8 cellular contexts compared by ENCODE assay signal in genomic region chr15:81108427-81108826, GRCh38. TPM values are rescaled to one million over a fixed set of nuclear protein-coding genes. Genes with fewer than 3 reads are reported as not detected.
DNase-seq lines count a peak whose midpoint lies in the region; ATAC-seq and TF ChIP-seq lines count a peak whose summit lies in the region.

No MANE protein-coding gene starts in this region.

- H3K4me1 Mint-ChIP-seq in CD14-positive monocyte, result peaks cover 3% of the 10 kb centered on the region
- peaks cover 6% of the 10 kb centered on the region for H3K4me1 Mint-ChIP-seq in activated CD8-positive, alpha-beta T cell treated with anti-CD3 and anti-CD28 coated beads for 36 hours (ENCODE audit: low read depth)

- no peak overlapping the region for H3K27ac Mint-ChIP-seq in CD14-positive monocyte
- H3K27ac Mint-ChIP-seq in activated CD8-positive, alpha-beta T cell treated with anti-CD3 and anti-CD28 coated beads for 36 hours, result no peak overlapping the region

- no peak overlapping the region for H3K4me3 Mint-ChIP-seq in CD14-positive monocyte
- no peak overlapping the region for H3K4me3 Mint-ChIP-seq in activated CD8-positive, alpha-beta T cell treated with anti-CD3 and anti-CD28 coated beads for 36 hours

- H3K27ac ChIP-seq in lower lobe of right lung (no peak overlapping the region), RWPE1 (no peak overlapping the region)

- peak; percentile 71 for TF ChIP-seq CTCF in CD14-positive monocyte (IDR thresholded peaks at IDR 0.05)
- peak; percentile 62 for TF ChIP-seq CTCF in GM12875 (IDR thresholded peaks at IDR 0.05; ENCODE audit: borderline replicate concordance, insufficient read depth, low read depth, low read length)
- no peak for TF ChIP-seq CTCF in activated CD8-positive, alpha-beta T cell treated with anti-CD3 and anti-CD28 coated beads for 36 hours (IDR thresholded peaks at IDR 0.05)
- TF ChIP-seq CTCF in lower lobe of right lung (IDR thresholded peaks at IDR 0.05), result peak; percentile 56
- no peak; the same call in 1 of the 2 replicates for TF ChIP-seq CTCF in RWPE1 (conservative IDR thresholded peaks at IDR 0.05; ENCODE audit: low read depth)

- H3K36me3 Mint-ChIP-seq in CD14-positive monocyte, result no peaks in the 10 kb centered on the region
- no peaks in the 10 kb centered on the region for H3K36me3 Mint-ChIP-seq in activated CD8-positive, alpha-beta T cell treated with anti-CD3 and anti-CD28 coated beads for 36 hours (ENCODE audit: low read depth)

- no peaks in the 10 kb centered on the region for H3K9me3 Mint-ChIP-seq in CD14-positive monocyte
- H3K9me3 Mint-ChIP-seq in activated CD8-positive, alpha-beta T cell treated with anti-CD3 and anti-CD28 coated beads for 36 hours, result no peaks in the 10 kb centered on the region

- H3K36me3 ChIP-seq in lower lobe of right lung, result no peaks in the 10 kb centered on the region

- H3K4me3 ChIP-seq in GM12875 (ENCODE audit: low read depth, low read length) (no peak overlapping the region), lower lobe of right lung (no peak overlapping the region)

- H3K27me3 Mint-ChIP-seq in CD14-positive monocyte (ENCODE audit: low read depth in 3 of 3), result peaks cover 5 to 10% (median 7%) of the 10 kb centered on the region in 3 donors
- peaks cover 17% of the 10 kb centered on the region for H3K27me3 Mint-ChIP-seq in activated CD8-positive, alpha-beta T cell treated with anti-CD3 and anti-CD28 coated beads for 36 hours

- peaks cover 28% of the 10 kb centered on the region for H3K4me1 ChIP-seq in lower lobe of right lung

- POLR2A ChIA-PET in activated CD8-positive, alpha-beta T cell treated with anti-CD3 and anti-CD28 coated beads for 36 hours (lab: Charles Lee), result interaction anchor here (1.2 kb wide), 1 partner anchor 107 kb away, joined by 3 read pairs; the partner anchor contains the start of gene TLNRD1
- POLR2A ChIA-PET in RWPE1 (lab: Yijun Ruan, JAX; ENCODE audit: low non-redundant PET), result no interaction called here

- no peak for DNase-seq in CD14-positive monocyte (ENCODE audit: low spot score)
- peak; percentile 62 for DNase-seq in activated CD8-positive, alpha-beta T cell treated with anti-CD3 and anti-CD28 coated beads for 36 hours
- DNase-seq in lower lobe of right lung, result no peak
- DNase-seq in GF-D8 (lab: John Stamatoyannopoulos, UW), result no peak
- no peak for DNase-seq in RWPE1 (ENCODE audit: low spot score)

- no peaks in the 10 kb centered on the region for H3K9me3 ChIP-seq in lower lobe of right lung

- peak; percentile 49 for ATAC-seq in activated CD8-positive, alpha-beta T cell treated with anti-CD3 and anti-CD28 coated beads for 36 hours
- ATAC-seq in lower lobe of right lung (no peak), GM18511 (IDR thresholded peaks at IDR 0.05; ENCODE audit: unreplicated experiment) (no peak), GM18873 (IDR thresholded peaks at IDR 0.05; ENCODE audit: low FRiP score, unreplicated experiment) (no peak)

- H3K27me3 ChIP-seq in lower lobe of right lung (ENCODE audit: low read depth), result no peaks in the 10 kb centered on the region

- intact Hi-C loops in CD14-positive monocyte (cut with micrococcal nuclease), result loop anchor here in 1 of 2 donors (10.0 kb wide), 1 partner anchor 134 kb away; no protein-coding TSS in a partner anchor
- intact Hi-C loops in activated CD8-positive, alpha-beta T cell treated with anti-CD3 and anti-CD28 coated beads for 36 hours (cut with micrococcal nuclease), result loop anchor here (10.0 kb wide), 1 partner anchor 114 kb away; no protein-coding TSS in a partner anchor
- intact Hi-C loops in lower lobe of right lung (cut with DNase I), result loop anchor here (5.0 kb wide), 1 partner anchor 159 kb away; no protein-coding TSS in a partner anchor

- CTCF ChIA-PET in activated CD8-positive, alpha-beta T cell treated with anti-CD3 and anti-CD28 coated beads for 36 hours (lab: Charles Lee), result interaction anchor here (0.7 to 13.1 kb wide), 29 partner anchors 9 to 302 kb away, joined by 3 to 195 read pairs (median 5); no protein-coding TSS in a partner anchor
- CTCF ChIA-PET in RWPE1 (lab: Yijun Ruan, JAX), result interaction anchor here (0.6 to 7.0 kb wide), 3 partner anchors 9 to 159 kb away, joined by 4 to 103 read pairs (median 4); no protein-coding TSS in a partner anchor

RNA-seq across cellular contexts. Expression of gene CFAP161, which starts 25.6 kb away (rescaled TPM):
- not detected for polyA plus RNA-seq in CD14-positive monocyte
- not detected for total RNA-seq in activated CD8-positive, alpha-beta T cell treated with anti-CD3 and anti-CD28 coated beads for 36 hours
- total RNA-seq in lower lobe of right lung, result 7.4 TPM

Comparison
In these comparisons a context has a peak if more than half of its experiments do, and no peak if none do; other contexts are left out.
1. CTCF ChIP-seq: peak in CD14-positive monocyte (single experiment), GM12875 (single experiment) and lower lobe of right lung (single experiment); none in activated CD8-positive, alpha-beta T cell treated with anti-CD3 and anti-CD28 coated beads for 36 hours (single experiment) and RWPE1 (single experiment).